13 cellular contexts compared by ENCODE assay signal in the genomic region with DNA sequence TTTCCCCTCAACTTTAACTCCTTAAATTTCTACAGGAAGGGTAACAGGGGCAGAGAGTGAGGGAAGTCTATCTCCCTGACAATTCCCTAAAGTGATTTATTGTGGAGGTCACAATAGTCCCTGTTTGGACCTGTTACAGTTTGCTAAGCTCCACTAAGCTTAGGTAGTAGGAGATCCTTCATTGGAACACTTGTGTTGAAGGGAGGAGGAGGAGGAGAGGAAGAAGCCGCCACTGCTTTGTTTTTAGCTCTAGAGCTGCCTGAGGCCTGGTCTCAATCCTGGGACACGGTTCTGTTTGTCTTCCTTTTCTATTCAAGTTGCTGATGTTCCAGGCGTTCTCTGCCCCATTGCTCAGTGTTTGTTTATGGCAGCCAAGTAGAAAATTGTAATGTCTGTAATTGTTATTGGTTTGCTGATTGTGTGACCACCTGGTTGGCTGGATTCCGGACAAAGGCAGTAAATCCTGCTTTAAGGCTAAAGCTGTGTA. TPM values are rescaled to one million over a fixed set of nuclear protein-coding genes. Genes with fewer than 3 reads are reported as not detected.
DNase-seq lines count a peak whose midpoint lies in the region; ATAC-seq lines count a peak whose summit lies in the region.
"Had no signal": no experiment of that assay in that cellular context is flagged by ENCODE, and none has a peak within 500 bp of the region (broad histone marks: within the 10 kb centered on the region; RNA-seq: fewer than 3 reads in every experiment).

No MANE protein-coding gene starts in this region.

- ATAC-seq in HG03159 (IDR thresholded peaks at IDR 0.05; ENCODE audit: unreplicated experiment), result no peak
- ATAC-seq: foreskin keratinocyte; natural killer cell treated with Interleukin-12 subunit alpha and Interleukin-12 subunit beta and Interleukin-15 and Interleukin-18, amount 100 ng/mL, for 72 hours had no signal

- peak; percentile 41 for DNase-seq in NCI-H1436 (lab: John Stamatoyannopoulos, UW)
- no peak for DNase-seq in NCI-H1436 treated with DMSO at 0.1 percent for 48 hours (lab: John Stamatoyannopoulos, UW)
- DNase-seq in NCI-H2196 (lab: John Stamatoyannopoulos, UW; ENCODE audit: unreplicated experiment), result peak; percentile 40
- peak; percentile 42 for DNase-seq in dermis blood vessel endothelial cell
- peak; percentile 79 for DNase-seq in renal cortical epithelial cell (ENCODE audit: low read depth)
- DNase-seq in medulla oblongata (ENCODE audit: extremely low spot score), result no peak
- no peak for DNase-seq in HCEC 1CT
- DNase-seq: activated T-cell treated with anti-CD3 and anti-CD28 coated beads, Interleukin-2, amount 50 U/mL, for 1 hour; foreskin keratinocyte; GOT3; NCI-H446 treated with DMSO at 0.1 percent for 48 hours had no signal

RNA-seq across cellular contexts. Expression of a gene that starts 48.4 kb away (rescaled TPM):
- total RNA-seq in dermis blood vessel endothelial cell, result 45.8 and 91.0 TPM in 2 replicates
- total RNA-seq in renal cortical epithelial cell, result 9.4 and 18.6 TPM in 2 replicates

Comparison
In these comparisons a context has a peak if more than half of its experiments do, and no peak if none do; other contexts are left out.
1. DNase-seq: peak in NCI-H1436 (single experiment), NCI-H2196 (single experiment), dermis blood vessel endothelial cell (single experiment) and renal cortical epithelial cell (single experiment); none in NCI-H1436 treated with DMSO at 0.1 percent for 48 hours (single experiment), medulla oblongata (single experiment) and HCEC 1CT (single experiment).